Comparison of ENCODE assay signal across 8 cellular contexts in the genomic region with DNA sequence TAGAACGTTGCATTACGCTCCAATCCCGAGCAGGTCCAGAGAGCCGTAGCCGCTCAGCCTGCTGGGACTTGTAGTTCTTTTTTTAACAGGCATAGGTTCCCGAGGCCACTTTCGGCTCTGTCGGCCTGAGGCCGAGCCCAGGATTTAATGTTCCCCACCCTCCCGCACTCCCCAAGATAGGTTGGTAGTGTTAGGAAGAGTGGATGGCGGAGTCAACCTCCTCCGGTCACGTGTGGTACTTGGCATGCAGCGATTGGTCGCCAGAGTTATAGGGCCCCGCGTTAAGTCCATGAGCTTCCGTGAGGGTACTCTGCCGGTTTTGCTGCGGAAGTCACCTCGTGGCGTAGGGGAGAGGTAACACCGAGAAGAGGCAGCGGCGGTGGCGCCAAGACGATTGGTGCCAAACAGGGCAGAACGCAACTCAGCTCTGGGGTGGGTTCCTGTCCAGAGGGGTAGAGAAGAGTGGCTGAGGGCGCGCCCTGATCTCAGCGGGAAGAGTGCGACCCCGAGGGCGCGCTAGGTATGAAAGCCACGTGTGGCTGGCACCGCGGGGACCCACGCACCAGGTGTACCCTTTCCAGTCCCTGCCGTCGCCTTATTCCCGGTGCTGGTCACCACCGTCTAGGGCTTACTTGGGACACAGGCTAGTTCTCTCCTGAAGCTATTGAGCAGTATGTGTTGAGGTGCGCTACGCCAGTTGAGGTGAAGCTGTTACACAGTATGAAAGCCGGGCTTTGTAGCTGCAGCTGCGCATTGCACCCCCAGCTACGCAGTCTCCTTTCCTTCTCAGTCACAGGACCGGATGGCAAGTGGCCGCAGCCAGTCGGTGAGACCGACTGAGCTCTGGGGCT.
DNase-seq lines count a peak whose midpoint lies in the region; ATAC-seq, FAIRE-seq and TF ChIP-seq lines count a peak whose summit lies in the region.

No MANE protein-coding gene starts in this region.

- CTCF ChIA-PET in A549 (lab: Yijun Ruan, JAX), result no interaction called here

- FAIRE-seq in A549 (lab: Jason Lieb, UNC), result no peak

- H3K27me3 ChIP-seq in brain microvascular endothelial cell (replicated peaks) (no peaks in the 10 kb centered on the region), mononuclear cell (ENCODE audit: insufficient read depth, low read length) (no peaks in the 10 kb centered on the region)

- H3K4me3 ChIP-seq in A549 (peak overlapping the region; percentile 65), brain microvascular endothelial cell (ENCODE audit: low read depth, low read length) (no peak overlapping the region), mononuclear cell (ENCODE audit: low read length) (peak overlapping the region; percentile 66), urinary bladder (ENCODE audit: low read depth, low read length) (peak overlapping the region; percentile 72)

- peak overlapping the region; percentile 81 for H3K4me2 ChIP-seq in A549

- H3K9me3 ChIP-seq in A549, result no peaks in the 10 kb centered on the region
- no peaks in the 10 kb centered on the region for H3K9me3 ChIP-seq in mononuclear cell (ENCODE audit: low read depth, low read length)

- TF ChIP-seq EP300 in A549 (IDR thresholded peaks at IDR 0.05), result no peak

- intact Hi-C loops in left colon (cut with DNase I, micrococcal nuclease), result no loop called here

- DNase-seq in A549 (ENCODE audit: low read depth in 1 of 2, low spot score in 1 of 2) (peak; percentile 58 to 97), H4 (ENCODE audit: low spot score) (peak; percentile 93), NK-92 (lab: John Stamatoyannopoulos, UW; ENCODE audit: unreplicated experiment) (peak; percentile 18), brain microvascular endothelial cell (peak; percentile 0), left colon (no peak)

- no peaks in the 10 kb centered on the region for H3K36me3 ChIP-seq in brain microvascular endothelial cell (replicated peaks)
- H3K36me3 ChIP-seq in urinary bladder (ENCODE audit: insufficient read depth), result no peaks in the 10 kb centered on the region

- peak overlapping the region; percentile 85 to 95 for H3K27ac ChIP-seq in A549
- H3K27ac ChIP-seq in brain microvascular endothelial cell, result no peak overlapping the region
- peak overlapping the region; percentile 92 for H3K27ac ChIP-seq in urinary bladder (ENCODE audit: low read depth)

- no peak for TF ChIP-seq RAD21 in A549 (conservative IDR thresholded peaks at IDR 0.05 in 1 of 2, IDR thresholded peaks at IDR 0.05 in 1 of 2)

- in situ Hi-C loops in brain microvascular endothelial cell (cut with HindIII; ENCODE audit: low pct_ligation_motif_present, low sequenced_read_pairs), result no loop called here

- 0% methylated on average over 9 of the region's 52 CpGs for WGBS in A549 (ENCODE audit: missing lambda C conversion rate)
- under 1% methylated on average over 52 of the region's 52 CpGs for WGBS in urinary bladder

- POLR2A ChIA-PET in A549 (lab: Yijun Ruan, JAX), result no interaction called here

- TF ChIP-seq POLR2A in A549 (IDR thresholded peaks at IDR 0.05; ENCODE audit: low read length), result peak; percentile 87

- H3K4me1 ChIP-seq in A549 (peaks cover 9% of the 10 kb centered on the region; the same call in 1 of the 3 replicates), mononuclear cell (ENCODE audit: insufficient read depth, low read length) (peaks cover 15% of the 10 kb centered on the region), urinary bladder (ENCODE audit: insufficient read depth) (no peaks in the 10 kb centered on the region)

- ATAC-seq in A549 (peak; percentile 97 to 98), HG02885 (IDR thresholded peaks at IDR 0.05; ENCODE audit: poor library complexity, unreplicated experiment) (no peak), left colon (no peak)

- TF ChIP-seq CTCF in A549 (IDR thresholded peaks at IDR 0.05) (no peak), brain microvascular endothelial cell (IDR thresholded peaks at IDR 0.05; ENCODE audit: low read depth, low read length, missing control alignments) (no peak)

TF ChIP-seq in A549, 52 proteins besides CTCF, POLR2A, EP300 and RAD21:
- TF ChIP-seq MYC (IDR thresholded peaks at IDR 0.05; ENCODE audit: borderline replicate concordance, low read length), result 0 out of 2 replicates have a peak, but pooled peaks have one; percentile 32
- TF ChIP-seq GATA3 (IDR thresholded peaks at IDR 0.05; ENCODE audit: borderline replicate concordance), result no peak
- TF ChIP-seq, protein P1, sequence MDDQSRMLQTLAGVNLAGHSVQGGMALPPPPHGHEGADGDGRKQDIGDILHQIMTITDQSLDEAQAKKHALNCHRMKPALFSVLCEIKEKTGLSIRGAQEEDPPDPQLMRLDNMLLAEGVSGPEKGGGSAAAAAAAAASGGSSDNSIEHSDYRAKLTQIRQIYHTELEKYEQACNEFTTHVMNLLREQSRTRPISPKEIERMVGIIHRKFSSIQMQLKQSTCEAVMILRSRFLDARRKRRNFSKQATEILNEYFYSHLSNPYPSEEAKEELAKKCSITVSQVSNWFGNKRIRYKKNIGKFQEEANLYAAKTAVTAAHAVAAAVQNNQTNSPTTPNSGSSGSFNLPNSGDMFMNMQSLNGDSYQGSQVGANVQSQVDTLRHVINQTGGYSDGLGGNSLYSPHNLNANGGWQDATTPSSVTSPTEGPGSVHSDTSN (IDR thresholded peaks at IDR 0.05), result no peak
- peak in 1 of 2 experiments; percentile 38; a peak in 1 of 5 replicates for TF ChIP-seq JUN (IDR thresholded peaks at IDR 0.05)
- no peak for TF ChIP-seq RNF2 (IDR thresholded peaks at IDR 0.05; ENCODE audit: borderline replicate concordance, low read depth)
- no peak for TF ChIP-seq POLR2AphosphoS2 (conservative IDR thresholded peaks at IDR 0.05; ENCODE audit: low read length)
- TF ChIP-seq EHF (CRISPR knock-in tag; IDR thresholded peaks at IDR 0.05), result no peak

Comparison
In these comparisons a context has a peak if more than half of its experiments do, and no peak if none do; other contexts are left out.
1. ATAC-seq: peak in A549 (2 of 2); none in HG02885 (single experiment) and left colon (single experiment).
2. DNase-seq: peak in A549 (2 of 2), H4 (single experiment), NK-92 (single experiment) and brain microvascular endothelial cell (single experiment); none in left colon (0 of 2).